In genomic region chr6:56814802-56815201, GRCh38 we compare ENCODE assay signal across 17 cellular contexts.
DNase-seq lines count a peak whose midpoint lies in the region; ATAC-seq and TF ChIP-seq lines count a peak whose summit lies in the region.
"Had no signal": no experiment of that assay in that cellular context is flagged by ENCODE, and none has a peak within 500 bp of the region (broad histone marks: within the 10 kb centered on the region; RNA-seq: fewer than 3 reads in every experiment).

No MANE protein-coding gene starts in this region.

- intact Hi-C loops in right cardiac atrium (cut with DNase I), result no loop called here
- intact Hi-C loops in lower lobe of right lung (cut with DNase I), result no loop called here

- no peaks in the 10 kb centered on the region for H3K27me3 ChIP-seq in SJCRH30
- no peaks in the 10 kb centered on the region for H3K27me3 ChIP-seq in right cardiac atrium (ENCODE audit: control insufficient read depth, insufficient read depth)
- no peaks in the 10 kb centered on the region for H3K27me3 ChIP-seq in lower lobe of right lung (ENCODE audit: low read depth)
- H3K27me3 ChIP-seq: ascending aorta had no signal

- H3K9me3 ChIP-seq in SJCRH30 (replicated peaks) (no peaks in the 10 kb centered on the region), right cardiac atrium (ENCODE audit: control insufficient read depth, low read length) (no peaks in the 10 kb centered on the region), lower lobe of right lung (no peaks in the 10 kb centered on the region)
- H3K9me3 ChIP-seq: ascending aorta had no signal

- peaks cover 6% of the 10 kb centered on the region for H3K4me1 ChIP-seq in SJCRH30
- peaks cover 7% of the 10 kb centered on the region for H3K4me1 ChIP-seq in right cardiac atrium (ENCODE audit: control insufficient read depth, insufficient read depth, low read length)
- H3K4me1 ChIP-seq in lower lobe of right lung, result no peaks in the 10 kb centered on the region

- TF ChIP-seq CTCF in GM10266 (IDR thresholded peaks at IDR 0.05; ENCODE audit: control insufficient read depth, insufficient read depth, low read depth, missing control alignments), result no peak
- no peak for TF ChIP-seq CTCF in lower lobe of right lung (IDR thresholded peaks at IDR 0.05)

- WGBS in right cardiac atrium, result 71% methylated on average over 7 of the region's 7 CpGs

- H3K4me3 ChIP-seq in SJCRH30 (no peak overlapping the region), right cardiac atrium (ENCODE audit: low read length) (peak overlapping the region; percentile 29), lower lobe of right lung (no peak overlapping the region)
- H3K4me3 ChIP-seq: ascending aorta had no signal

- in situ Hi-C loops in G401 (cut with HindIII; ENCODE audit: low sequenced_read_pairs), result no loop called here

- DNase-seq in G401 (ENCODE audit: low spot score) (peak; percentile 36), SJCRH30 (no peak), right cardiac atrium (peak in 2 of 3 donors; percentile 7 to 37), GM10266 (ENCODE audit: extremely low spot score) (no peak), lower lobe of right lung (no peak), AG20443 (ENCODE audit: low spot score) (no peak)
- DNase-seq: activated CD4-positive, alpha-beta memory T cell treated with anti-CD3 and anti-CD28 coated beads for 36 hours; activated naive CD4-positive, alpha-beta T cell treated with anti-CD3 and anti-CD28 coated beads, Interleukin-2, amount 10 ng/mL, durations not matched to agents 7 days and 5 days; DMS153; retina; stimulated activated naive CD4-positive, alpha-beta T cell treated with Interleukin-2 at 50 U/mL for 16 hours; T-helper 17 cell; trophoblast cell; WERI-Rb-1 had no signal

- peak overlapping the region; percentile 22; the same call in 1 of the 2 replicates for H3K27ac ChIP-seq in SJCRH30
- H3K27ac ChIP-seq in right cardiac atrium (ENCODE audit: low read length), result peak overlapping the region; percentile 88
- H3K27ac ChIP-seq in lower lobe of right lung, result no peak overlapping the region
- H3K27ac ChIP-seq: WERI-Rb-1 had no signal

- no peaks in the 10 kb centered on the region for H3K36me3 ChIP-seq in SJCRH30
- H3K36me3 ChIP-seq in lower lobe of right lung, result no peaks in the 10 kb centered on the region
- H3K36me3 ChIP-seq: ascending aorta, WERI-Rb-1 had no signal

- ATAC-seq in GM21717 (IDR thresholded peaks at IDR 0.05; ENCODE audit: unreplicated experiment) (peak; percentile 24), right cardiac atrium (peak; percentile 31 to 53), HG02763 (IDR thresholded peaks at IDR 0.05; ENCODE audit: unreplicated experiment) (no peak), lower lobe of right lung (no peak)
- ATAC-seq: T-helper 17 cell had no signal

Comparison
In these comparisons a context has a peak if more than half of its experiments do, and no peak if none do; other contexts are left out.
1. DNase-seq: peak in G401 (single experiment) and right cardiac atrium (2 of 3); none in SJCRH30 (0 of 2), GM10266 (single experiment), lower lobe of right lung (single experiment) and AG20443 (single experiment).
2. ATAC-seq: peak in GM21717 (single experiment) and right cardiac atrium (2 of 2); none in HG02763 (single experiment) and lower lobe of right lung (0 of 2).